Comparison of ENCODE assay signal across 19 cellular contexts in genomic region chr9:105311317-105311716, GRCh38.
DNase-seq lines count a peak whose midpoint lies in the region; ATAC-seq, FAIRE-seq and TF ChIP-seq lines count a peak whose summit lies in the region.
"Had no signal": no experiment of that assay in that cellular context is flagged by ENCODE, and none has a peak within 500 bp of the region (broad histone marks: within the 10 kb centered on the region; RNA-seq: fewer than 3 reads in every experiment).

No MANE protein-coding gene starts in this region.

- H3K4me1 ChIP-seq in A549 = peaks cover 16% of the 10 kb centered on the region
- H3K4me1 ChIP-seq in prostate gland (replicated peaks) = no peaks in the 10 kb centered on the region

- ATAC-seq in A549 (no peak), HG02852 (IDR thresholded peaks at IDR 0.05; ENCODE audit: unreplicated experiment) (no peak), HG03139 (IDR thresholded peaks at IDR 0.05; ENCODE audit: unreplicated experiment) (no peak)
- ATAC-seq: HCT116, K562 had no signal

- no peak for FAIRE-seq in A549 (lab: Jason Lieb, UNC)
- FAIRE-seq: G401.6, K562 had no signal

- no peaks in the 10 kb centered on the region for H3K9me3 ChIP-seq in A549
- no peaks in the 10 kb centered on the region for H3K9me3 ChIP-seq in prostate gland

- CTCF ChIA-PET in A549 (lab: Yijun Ruan, JAX) = no interaction called here

- 91% methylated on average over 2 of the region's 2 CpGs for whole genome bisulfite sequencing in A549 (ENCODE audit: missing lambda C conversion rate)
- 77% methylated on average over 2 of the region's 2 CpGs for WGBS in prostate gland

- DNase-seq in A549 (ENCODE audit: low read depth in 1 of 2, low spot score in 1 of 2) = no peak
- peak; percentile 19 for DNase-seq in LoVo (ENCODE audit: low spot score)
- DNase-seq in dorsolateral prefrontal cortex = no peak
- peak; percentile 5 for DNase-seq in prostate gland (ENCODE audit: low spot score)
- no peak for DNase-seq in NCI-H226
- DNase-seq in T1000 (lab: John Stamatoyannopoulos, UW) = no peak
- DNase-seq: 8988T, MV-4-11, NCI-H1417, NCI-H187, NCI-H2227 treated with DMSO at 0.1 percent for 48 hours, NCI-H524, PC-9 had no signal

- POLR2A ChIA-PET in A549 (lab: Yijun Ruan, JAX) = no interaction called here

- no peaks in the 10 kb centered on the region for H3K36me3 ChIP-seq in prostate gland

- TF ChIP-seq POLR2A in A549 (IDR thresholded peaks at IDR 0.05; ENCODE audit: low read length) (no peak), prostate gland (IDR thresholded peaks at IDR 0.05) (no peak)

- H3K4me3 ChIP-seq in A549 (no peak overlapping the region), dorsolateral prefrontal cortex (peak overlapping the region in 3 of 59 donors; percentile 9 to 17 (median 12)), prostate gland (no peak overlapping the region)
- H3K4me3 ChIP-seq: K562, PC-9 had no signal

- no peak for TF ChIP-seq CTCF in A549 (IDR thresholded peaks at IDR 0.05)
- TF ChIP-seq CTCF in dorsolateral prefrontal cortex (IDR thresholded peaks at IDR 0.05 in 54 of 56, conservative IDR thresholded peaks at IDR 0.05 in 2 of 56; ENCODE audit: low read depth in 1 of 56, partially characterized antibody in 56 of 56) = no peak
- no peak for TF ChIP-seq CTCF in prostate gland (IDR thresholded peaks at IDR 0.05)

- no peak for TF ChIP-seq EP300 in A549 (IDR thresholded peaks at IDR 0.05)

- H3K27ac ChIP-seq in A549 = no peak overlapping the region
- H3K27ac ChIP-seq in dorsolateral prefrontal cortex = peak overlapping the region; percentile 33 to 99 (median 94)
- H3K27ac ChIP-seq in prostate gland = no peak overlapping the region
- H3K27ac ChIP-seq: PC-9, RWPE1 had no signal

- H3K27me3 ChIP-seq in dorsolateral prefrontal cortex (no peaks in the 10 kb centered on the region), prostate gland (replicated peaks; ENCODE audit: insufficient read depth) (no peaks in the 10 kb centered on the region)

- peak overlapping the region; percentile 25; the same call in 1 of the 3 replicates for H3K4me2 ChIP-seq in A549
- H3K4me2 ChIP-seq: PC-9 had no signal

- TF ChIP-seq RAD21 in A549 (conservative IDR thresholded peaks at IDR 0.05 in 1 of 2, IDR thresholded peaks at IDR 0.05 in 1 of 2) = no peak

- intact Hi-C loops in dorsolateral prefrontal cortex (cut with DNase I) = no loop called here
- intact Hi-C loops in prostate gland (cut with DNase I) = no loop called here

TF ChIP-seq in A549, 52 proteins besides CTCF, POLR2A, EP300 and RAD21:
- TF ChIP-seq RFX5 (IDR thresholded peaks at IDR 0.05) = no peak
- no peak for TF ChIP-seq ELK1 (IDR thresholded peaks at IDR 0.05; ENCODE audit: low read depth, low read length)
- TF ChIP-seq HOXB5 (CRISPR knock-in tag; IDR thresholded peaks at IDR 0.05) = no peak
- TF ChIP-seq JUN (IDR thresholded peaks at IDR 0.05) = no peak
- no peak for TF ChIP-seq CHD2 (IDR thresholded peaks at IDR 0.05; ENCODE audit: low read length, partially characterized antibody)
- TF ChIP-seq EHMT2 (IDR thresholded peaks at IDR 0.05; ENCODE audit: low read depth) = no peak
- TF ChIP-seq NFE2L2 (conservative IDR thresholded peaks at IDR 0.05; ENCODE audit: low read length) = no peak
- no peak for TF ChIP-seq E2F6 (IDR thresholded peaks at IDR 0.05; ENCODE audit: borderline replicate concordance, low read depth)
- TF ChIP-seq KDM5A (IDR thresholded peaks at IDR 0.05) = no peak

Comparison
In these comparisons a context has a peak if more than half of its experiments do, and no peak if none do; other contexts are left out.
1. DNase-seq: peak in LoVo (single experiment) and prostate gland (single experiment); none in A549 (0 of 2), dorsolateral prefrontal cortex (0 of 10), NCI-H226 (single experiment) and T1000 (single experiment).
2. H3K27ac ChIP-seq: peak in dorsolateral prefrontal cortex (59 of 59); none in A549 (0 of 2) and prostate gland (0 of 2).